ENCODE assay signal across 8 cellular contexts in the genomic region with DNA sequence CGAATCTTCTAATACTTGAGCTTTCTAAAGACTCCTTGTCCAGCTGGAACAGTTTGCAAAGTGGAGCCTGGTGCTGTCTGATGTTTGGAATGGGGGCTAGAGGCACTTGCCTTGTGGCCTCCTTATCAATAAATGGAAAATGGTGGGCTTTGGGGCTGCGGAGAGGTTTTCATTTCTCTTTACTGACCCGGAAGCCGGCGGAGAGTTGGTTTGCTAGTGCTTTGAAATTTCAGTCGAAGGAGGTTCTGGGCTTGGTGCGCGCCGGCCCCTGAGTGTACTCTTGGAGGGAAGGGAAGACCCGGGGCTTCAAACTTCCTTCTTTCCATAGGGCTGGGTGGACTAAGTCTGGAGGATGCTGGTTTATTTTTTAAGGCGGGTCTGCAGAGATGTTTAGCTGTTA. TPM values are rescaled to one million over a fixed set of nuclear protein-coding genes. Genes with fewer than 3 reads are reported as not detected.
DNase-seq lines count a peak whose midpoint lies in the region; ATAC-seq lines count a peak whose summit lies in the region.

No MANE protein-coding gene starts in this region.

- peak overlapping the region; percentile 92 for H3K27ac Mint-ChIP-seq in activated T-helper 2 cell treated with anti-CD3 and anti-CD28 coated beads, Interferon-gamma antibody, Interleukin-2, Interleukin-4, amounts not matched to agents 10 μg/mL and 5 μg/mL and 100 μg/mL, durations not matched to agents 14 hours and 24 hours and 36 hours

- H3K27me3 Mint-ChIP-seq in activated T-helper 2 cell treated with anti-CD3 and anti-CD28 coated beads, Interferon-gamma antibody, Interleukin-2, Interleukin-4, amounts not matched to agents 10 μg/mL and 5 μg/mL and 100 μg/mL, durations not matched to agents 14 hours and 24 hours and 36 hours (ENCODE audit: low read depth), result no peaks in the 10 kb centered on the region

- no peaks in the 10 kb centered on the region for H3K36me3 Mint-ChIP-seq in activated T-helper 2 cell treated with anti-CD3 and anti-CD28 coated beads, Interferon-gamma antibody, Interleukin-2, Interleukin-4, amounts not matched to agents 10 μg/mL and 5 μg/mL and 100 μg/mL, durations not matched to agents 14 hours and 24 hours and 36 hours (ENCODE audit: low read depth)

- peaks cover 4% of the 10 kb centered on the region for H3K9me3 Mint-ChIP-seq in activated T-helper 2 cell treated with anti-CD3 and anti-CD28 coated beads, Interferon-gamma antibody, Interleukin-2, Interleukin-4, amounts not matched to agents 10 μg/mL and 5 μg/mL and 100 μg/mL, durations not matched to agents 14 hours and 24 hours and 36 hours

- H3K4me3 Mint-ChIP-seq in activated T-helper 2 cell treated with anti-CD3 and anti-CD28 coated beads, Interferon-gamma antibody, Interleukin-2, Interleukin-4, amounts not matched to agents 10 μg/mL and 5 μg/mL and 100 μg/mL, durations not matched to agents 14 hours and 24 hours and 36 hours (ENCODE audit: low read depth), result peak overlapping the region; percentile 86

- intact Hi-C loops in activated T-helper 2 cell treated with anti-CD3 and anti-CD28 coated beads, Interferon-gamma antibody, Interleukin-2, Interleukin-4, amounts not matched to agents 10 μg/mL and 5 μg/mL and 100 μg/mL, durations not matched to agents 14 hours and 24 hours and 36 hours (cut with micrococcal nuclease), result loop anchor here (10.0 kb wide), 1 partner anchor 497 kb away; no protein-coding TSS in a partner anchor
- intact Hi-C loops in left cardiac atrium (cut with DNase I), result no loop called here
- intact Hi-C loops in sciatic nerve (cut with DNase I), result no loop called here

- ATAC-seq in left cardiac atrium, result peak in 1 of 2 donors; percentile 3
- no peak for ATAC-seq in sciatic nerve
- no peak for ATAC-seq in HG02885 (IDR thresholded peaks at IDR 0.05; ENCODE audit: poor library complexity, unreplicated experiment)

- DNase-seq in NCI-H1105 treated with DMSO at 0.1 percent for 48 hours (lab: John Stamatoyannopoulos, UW), result peak; percentile 28
- no peak for DNase-seq in NCI-H1105 (lab: John Stamatoyannopoulos, UW)
- DNase-seq in NOMO-1 treated with DMSO at 0.1 percent for 48 hours (lab: John Stamatoyannopoulos, UW; ENCODE audit: unreplicated experiment), result peak; percentile 22
- DNase-seq in activated T-helper 2 cell treated with anti-CD3 and anti-CD28 coated beads, Interferon-gamma antibody, Interleukin-2, Interleukin-4, amounts not matched to agents 10 μg/mL and 5 μg/mL and 100 μg/mL, durations not matched to agents 14 hours and 24 hours and 36 hours (ENCODE audit: low spot score), result peak; percentile 28
- peak; percentile 27 for DNase-seq in left cardiac atrium
- peak; percentile 60 for DNase-seq in sciatic nerve (ENCODE audit: low spot score)
- DNase-seq in occipital lobe (lab: John Stamatoyannopoulos, UW), result no peak

- peaks cover 28% of the 10 kb centered on the region for H3K4me1 Mint-ChIP-seq in activated T-helper 2 cell treated with anti-CD3 and anti-CD28 coated beads, Interferon-gamma antibody, Interleukin-2, Interleukin-4, amounts not matched to agents 10 μg/mL and 5 μg/mL and 100 μg/mL, durations not matched to agents 14 hours and 24 hours and 36 hours (ENCODE audit: low read depth)

RNA-seq across cellular contexts. Expression of a gene that starts 0.7 kb away (rescaled TPM):
- total RNA-seq in activated T-helper 2 cell treated with anti-CD3 and anti-CD28 coated beads, Interferon-gamma antibody, Interleukin-2, Interleukin-4, amounts not matched to agents 10 μg/mL and 5 μg/mL and 100 μg/mL, durations not matched to agents 14 hours and 24 hours and 36 hours, result 67.1 and 68.4 TPM in 2 replicates
- 10 to 100 TPM; 13.7 to 17.0 TPM for total RNA-seq in left cardiac atrium
- total RNA-seq in sciatic nerve, result 12.3 TPM
- total RNA-seq in occipital lobe, result 10.5 TPM

Comparison
In these comparisons a context has a peak if more than half of its experiments do, and no peak if none do; other contexts are left out.
1. DNase-seq: peak in NCI-H1105 treated with DMSO at 0.1 percent for 48 hours (single experiment), NOMO-1 treated with DMSO at 0.1 percent for 48 hours (single experiment), activated T-helper 2 cell treated with anti-CD3 and anti-CD28 coated beads, Interferon-gamma antibody, Interleukin-2, Interleukin-4, amounts not matched to agents 10 μg/mL and 5 μg/mL and 100 μg/mL, durations not matched to agents 14 hours and 24 hours and 36 hours (single experiment), left cardiac atrium (single experiment) and sciatic nerve (single experiment); none in NCI-H1105 (single experiment) and occipital lobe (single experiment).